ENCODE assay signal across 8 cellular contexts in genomic region chr6:41779336-41779735, GRCh38.
DNase-seq lines count a peak whose midpoint lies in the region; ATAC-seq and TF ChIP-seq lines count a peak whose summit lies in the region.

No MANE protein-coding gene starts in this region.

- peaks cover 4% of the 10 kb centered on the region for H3K27me3 Mint-ChIP-seq in stimulated activated naive CD8-positive, alpha-beta T cell treated with anti-CD3 and anti-CD28 coated beads, Interleukin-15, Interleukin-2, amounts not matched to agents 100 ng/mL and 50 ng/mL, for 24 hours

- peaks cover 18% of the 10 kb centered on the region for H3K4me1 Mint-ChIP-seq in stimulated activated naive CD8-positive, alpha-beta T cell treated with anti-CD3 and anti-CD28 coated beads, Interleukin-15, Interleukin-2, amounts not matched to agents 100 ng/mL and 50 ng/mL, for 24 hours (ENCODE audit: low read depth)
- H3K4me1 Mint-ChIP-seq in stimulated activated effector memory CD8-positive, alpha-beta T cell treated with anti-CD3 and anti-CD28 coated beads, Interleukin-12 subunit alpha, Interleukin-12 subunit beta, amount 100 ng/mL, for 72 hours = peaks cover 15% of the 10 kb centered on the region

- no peaks in the 10 kb centered on the region for H3K9me3 Mint-ChIP-seq in stimulated activated naive CD8-positive, alpha-beta T cell treated with anti-CD3 and anti-CD28 coated beads, Interleukin-15, Interleukin-2, amounts not matched to agents 100 ng/mL and 50 ng/mL, for 24 hours
- no peaks in the 10 kb centered on the region for H3K9me3 Mint-ChIP-seq in stimulated activated effector memory CD8-positive, alpha-beta T cell treated with anti-CD3 and anti-CD28 coated beads, Interleukin-12 subunit alpha, Interleukin-12 subunit beta, amount 100 ng/mL, for 72 hours

- no peak overlapping the region for H3K27ac ChIP-seq in WERI-Rb-1
- H3K27ac ChIP-seq in iPS DF 6.9 (ENCODE audit: low read length) = no peak overlapping the region

- H3K4me3 Mint-ChIP-seq in stimulated activated naive CD8-positive, alpha-beta T cell treated with anti-CD3 and anti-CD28 coated beads, Interleukin-15, Interleukin-2, amounts not matched to agents 100 ng/mL and 50 ng/mL, for 24 hours = peak overlapping the region; percentile 92
- peak overlapping the region; percentile 86 for H3K4me3 Mint-ChIP-seq in stimulated activated effector memory CD8-positive, alpha-beta T cell treated with anti-CD3 and anti-CD28 coated beads, Interleukin-12 subunit alpha, Interleukin-12 subunit beta, amount 100 ng/mL, for 72 hours

- no peaks in the 10 kb centered on the region for H3K9me3 ChIP-seq in WERI-Rb-1 (ENCODE audit: severe bottlenecking)
- no peaks in the 10 kb centered on the region for H3K9me3 ChIP-seq in iPS DF 6.9 (ENCODE audit: control insufficient read depth, insufficient read depth, low read length)

- H3K36me3 ChIP-seq in WERI-Rb-1 = peaks cover 20% of the 10 kb centered on the region
- no peaks in the 10 kb centered on the region for H3K36me3 ChIP-seq in iPS DF 6.9 (ENCODE audit: control insufficient read depth, insufficient read depth, low read length)

- ATAC-seq in stimulated activated naive CD8-positive, alpha-beta T cell treated with anti-CD3 and anti-CD28 coated beads, Interleukin-15, Interleukin-2, amounts not matched to agents 100 U/mL and 50 U/mL, for 24 hours = no peak
- ATAC-seq in stimulated activated effector memory CD8-positive, alpha-beta T cell treated with anti-CD3 and anti-CD28 coated beads, Interleukin-12 subunit alpha, Interleukin-12 subunit beta, amount 100 ng/mL, for 72 hours = no peak
- no peak for ATAC-seq in GM21381 (IDR thresholded peaks at IDR 0.05; ENCODE audit: unreplicated experiment)
- ATAC-seq in HG03095 (IDR thresholded peaks at IDR 0.05; ENCODE audit: unreplicated experiment) = no peak

- H3K4me3 ChIP-seq in WERI-Rb-1 (ENCODE audit: low read depth, low read length) = peak overlapping the region; percentile 60
- H3K4me3 ChIP-seq in iPS DF 6.9 (ENCODE audit: low read length) = peak overlapping the region; percentile 63; the same call in 1 of the 2 replicates

- H3K36me3 Mint-ChIP-seq in stimulated activated naive CD8-positive, alpha-beta T cell treated with anti-CD3 and anti-CD28 coated beads, Interleukin-15, Interleukin-2, amounts not matched to agents 100 ng/mL and 50 ng/mL, for 24 hours (ENCODE audit: low read depth) = peaks cover under 1% of the 10 kb centered on the region
- peaks cover 11% of the 10 kb centered on the region for H3K36me3 Mint-ChIP-seq in stimulated activated effector memory CD8-positive, alpha-beta T cell treated with anti-CD3 and anti-CD28 coated beads, Interleukin-12 subunit alpha, Interleukin-12 subunit beta, amount 100 ng/mL, for 72 hours

- no peak for TF ChIP-seq CTCF in WERI-Rb-1 (IDR thresholded peaks at IDR 0.05; ENCODE audit: low read depth, low read length)

- H3K27me3 ChIP-seq in WERI-Rb-1 (ENCODE audit: insufficient read depth, low read depth, severe bottlenecking) (no peaks in the 10 kb centered on the region), iPS DF 6.9 (ENCODE audit: control insufficient read depth, insufficient read depth, low read length) (no peaks in the 10 kb centered on the region)

- WGBS in iPS DF 6.9 (ENCODE audit: insufficient coverage, insufficient read length) = no CpG with 5 or more reads among the region's 16 CpGs

- no peak for DNase-seq in stimulated activated naive CD8-positive, alpha-beta T cell treated with anti-CD3 and anti-CD28 coated beads, Interleukin-15, Interleukin-2, amounts not matched to agents 100 U/mL and 50 U/mL, for 24 hours
- DNase-seq in WERI-Rb-1 (no peak), iPS DF 6.9 (ENCODE audit: low read depth, low spot score) (no peak), NCI-H774 (lab: John Stamatoyannopoulos, UW) (no peak)
- DNase-seq in stimulated activated effector memory CD8-positive, alpha-beta T cell treated with anti-CD3 and anti-CD28 coated beads, Interleukin-12 subunit alpha, Interleukin-12 subunit beta, amount 100 ng/mL, for 72 hours (ENCODE audit: low spot score in 2 of 2) = no peak

- peaks cover 2% of the 10 kb centered on the region for H3K4me1 ChIP-seq in iPS DF 6.9 (ENCODE audit: control insufficient read depth, insufficient read depth, low read length)

- H3K27ac Mint-ChIP-seq in stimulated activated naive CD8-positive, alpha-beta T cell treated with anti-CD3 and anti-CD28 coated beads, Interleukin-15, Interleukin-2, amounts not matched to agents 100 ng/mL and 50 ng/mL, for 24 hours = peak overlapping the region; percentile 84
- peak overlapping the region; percentile 83 for H3K27ac Mint-ChIP-seq in stimulated activated effector memory CD8-positive, alpha-beta T cell treated with anti-CD3 and anti-CD28 coated beads, Interleukin-12 subunit alpha, Interleukin-12 subunit beta, amount 100 ng/mL, for 72 hours
